ENCODE assay signal across 8 cellular contexts in the genomic region with DNA sequence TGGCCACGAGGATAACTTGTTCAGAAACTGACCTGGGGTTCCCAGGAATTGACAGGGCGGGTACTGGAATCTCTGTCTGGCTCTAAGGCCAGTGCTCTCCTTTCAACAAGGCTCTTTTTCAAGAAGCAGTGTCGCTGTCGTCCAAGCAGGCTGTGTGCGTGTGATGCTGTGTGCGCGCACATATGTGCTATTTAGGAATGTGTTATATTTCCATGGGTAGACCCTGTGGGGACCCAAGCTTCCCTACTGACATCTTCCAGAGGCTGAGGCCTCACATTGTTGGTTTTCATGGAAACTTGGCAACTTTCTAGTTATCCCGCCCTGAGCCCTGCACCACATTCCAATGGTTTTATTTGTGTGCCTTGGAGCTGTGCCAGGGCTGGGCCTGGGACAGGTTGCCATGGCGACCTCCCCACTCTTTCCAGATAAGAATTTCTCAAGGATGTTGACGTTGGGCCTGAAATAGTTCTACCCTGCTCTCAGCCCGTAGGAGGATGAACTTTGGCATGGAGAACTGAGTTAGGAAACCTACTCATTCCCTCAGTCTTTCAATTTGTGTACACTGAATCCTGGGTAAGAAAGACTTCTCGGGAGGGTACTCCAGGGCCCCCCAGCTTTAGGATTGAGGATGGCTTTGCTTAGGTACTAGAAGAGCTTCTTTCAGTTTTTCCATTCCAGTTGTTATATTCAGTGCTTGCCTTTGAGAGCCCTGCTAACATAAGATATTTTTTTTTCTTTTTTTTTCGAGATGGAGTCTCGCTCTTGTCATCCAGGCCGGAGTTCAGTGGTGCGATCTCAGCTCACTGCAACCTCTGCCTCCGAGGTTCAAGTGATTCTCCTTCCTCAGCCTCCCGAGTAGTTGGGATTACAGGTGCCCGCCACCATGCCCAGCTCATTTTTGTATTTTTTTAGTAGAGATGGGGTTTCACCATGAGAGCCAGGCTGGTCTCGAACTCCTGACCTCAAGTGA. TPM values are rescaled to one million over a fixed set of nuclear protein-coding genes. Genes with fewer than 3 reads are reported as not detected.
DNase-seq lines count a peak whose midpoint lies in the region; ATAC-seq and TF ChIP-seq lines count a peak whose summit lies in the region.

No MANE protein-coding gene starts in this region.

- peak; percentile 94 for ATAC-seq in thoracic aorta (ENCODE audit: insufficient number of reproducible peaks, low FRiP score, low read depth)
- no peak for ATAC-seq in HG03097 (IDR thresholded peaks at IDR 0.05; ENCODE audit: low FRiP score, unreplicated experiment)
- ATAC-seq in GM19328 (IDR thresholded peaks at IDR 0.05; ENCODE audit: unreplicated experiment): no peak
- ATAC-seq in HG03196 (IDR thresholded peaks at IDR 0.05; ENCODE audit: unreplicated experiment): no peak

- peak in 8 of 14 donors; percentile 2 to 56 (median 28) for DNase-seq in C1 segment of cervical spinal cord (lab: John Stamatoyannopoulos, UW)
- DNase-seq in NCI-H2227 (lab: John Stamatoyannopoulos, UW; ENCODE audit: unreplicated experiment): peak; percentile 48
- DNase-seq in dorsolateral prefrontal cortex: peak; percentile 11 to 84 (median 66)
- DNase-seq in lower leg skin (ENCODE audit: low spot score in 2 of 2): peak; percentile 95 to 99
- DNase-seq in thoracic aorta (ENCODE audit: low spot score): peak; percentile 98

- no peaks in the 10 kb centered on the region for H3K9me3 ChIP-seq in thoracic aorta

- TF ChIP-seq POLR2A in lower leg skin (IDR thresholded peaks at IDR 0.05): no peak

- H3K36me3 ChIP-seq in thoracic aorta: no peaks in the 10 kb centered on the region

- 29 to 34% methylated on average over 20 of the region's 20 CpGs for WGBS in lower leg skin, 2 donors

- H3K27me3 ChIP-seq in dorsolateral prefrontal cortex (no peaks in the 10 kb centered on the region), thoracic aorta (replicated peaks; ENCODE audit: insufficient read depth) (no peaks in the 10 kb centered on the region)

- peak overlapping the region in 7 of 59 donors; percentile 4 to 35 (median 15) for H3K4me3 ChIP-seq in dorsolateral prefrontal cortex
- no peak overlapping the region for H3K4me3 ChIP-seq in lower leg skin (ENCODE audit: low read depth, poor library complexity, severe bottlenecking)
- H3K4me3 ChIP-seq in thoracic aorta: peak overlapping the region; percentile 58

- intact Hi-C loops in dorsolateral prefrontal cortex (cut with DNase I) (no loop called here), lower leg skin (cut with DNase I; ENCODE audit: low total_unique reads) (no loop called here)

- peaks cover 65 to 77% of the 10 kb centered on the region in 2 donors for H3K4me1 ChIP-seq in thoracic aorta (ENCODE audit: control insufficient read depth in 1 of 2, low read depth in 2 of 2)

- TF ChIP-seq CTCF in dorsolateral prefrontal cortex (IDR thresholded peaks at IDR 0.05 in 54 of 56, conservative IDR thresholded peaks at IDR 0.05 in 2 of 56; ENCODE audit: low read depth in 1 of 56, partially characterized antibody in 56 of 56) (peak in 3 of 56 donors; percentile 8 to 13 (median 12)), lower leg skin (IDR thresholded peaks at IDR 0.05) (no peak), thoracic aorta (IDR thresholded peaks at IDR 0.05) (no peak)

- H3K27ac ChIP-seq in dorsolateral prefrontal cortex: peak overlapping the region in 57 of 59 donors; percentile 17 to 92 (median 79)
- peak overlapping the region; percentile 93 to 95 for H3K27ac ChIP-seq in thoracic aorta

RNA-seq across cellular contexts. Expression of a gene that starts 38.8 kb away (rescaled TPM):
- total RNA-seq in dorsolateral prefrontal cortex (10 to 100 TPM; 59.4 to 96.0 (median 77.6) TPM), lower leg skin (10 to 100 TPM; 41.3 to 68.3 (median 47.4) TPM), thoracic aorta (100 to 1,000 TPM in 1 of 2 donors, 10 to 100 TPM in 1; 73.9 to 126 TPM)

RNA-seq across cellular contexts. Expression of a gene that starts 59.3 kb away (rescaled TPM):
- total RNA-seq in dorsolateral prefrontal cortex (100 to 1,000 TPM in 6 of 120 experiments, 10 to 100 TPM in 114; 40.7 to 123 (median 66.8) TPM), lower leg skin (10 to 100 TPM; 65.0 to 84.6 (median 80.0) TPM), thoracic aorta (100 to 1,000 TPM in 1 of 2 donors, 10 to 100 TPM in 1; 77.6 to 143 TPM)

Comparison
In these comparisons a context has a peak if more than half of its experiments do, and no peak if none do; other contexts are left out.
1. DNase-seq: peak in every context shown above with its lines; median percentile 98 in thoracic aorta; 97 in lower leg skin; 66 in dorsolateral prefrontal cortex; 48 in NCI-H2227; 28 in C1 segment of cervical spinal cord.